17 cellular contexts compared by ENCODE assay signal in genomic region chr10:125124907-125125306, GRCh38. TPM values are rescaled to one million over a fixed set of nuclear protein-coding genes. Genes with fewer than 3 reads are reported as not detected.
DNase-seq lines count a peak whose midpoint lies in the region; TF ChIP-seq lines count a peak whose summit lies in the region.
"Had no signal": no experiment of that assay in that cellular context is flagged by ENCODE, and none has a peak within 500 bp of the region (broad histone marks: within the 10 kb centered on the region; RNA-seq: fewer than 3 reads in every experiment).

No MANE protein-coding gene starts in this region.

- H3K27me3 ChIP-seq in mesenchymal stem cell (ENCODE audit: control insufficient read depth in 1 of 2, insufficient read depth in 1 of 2, low read length in 2 of 2) (no peaks in the 10 kb centered on the region), testis (no peaks in the 10 kb centered on the region), esophagus squamous epithelium (no peaks in the 10 kb centered on the region)
- H3K27me3 ChIP-seq: BLaER1 treated with 17β-estradiol and CSF1 and Interleukin-3, amounts not matched to agents 10 nM and 100 nM; ovary had no signal

- CTCF ChIA-PET in activated naive CD4-positive, alpha-beta T cell treated with anti-CD3 and anti-CD28 coated beads, Interleukin-2, amount 10 ng/mL, durations not matched to agents 7 days and 5 days (lab: Charles Lee) = no interaction called here
- CTCF ChIA-PET in GM10248 (lab: Yijun Ruan, JAX) = no interaction called here

- H3K4me2 ChIP-seq in mesenchymal stem cell (ENCODE audit: low read length, poor library complexity, severe bottlenecking) = no peak overlapping the region

- H3K27ac Mint-ChIP-seq in activated naive CD4-positive, alpha-beta T cell treated with anti-CD3 and anti-CD28 coated beads, Interleukin-2, amount 10 ng/mL, durations not matched to agents 7 days and 5 days = no peak overlapping the region
- H3K27ac Mint-ChIP-seq: T-helper 17 cell had no signal

- no peak overlapping the region for H3K4ac ChIP-seq in mesenchymal stem cell (ENCODE audit: low read depth in 1 of 2, low read length in 2 of 2)

- no peak overlapping the region for H2AK5ac ChIP-seq in mesenchymal stem cell (ENCODE audit: low read length, severe bottlenecking)

- no peak for TF ChIP-seq CTCF in VCaP (conservative IDR thresholded peaks at IDR 0.05)
- no peak for TF ChIP-seq CTCF in testis (IDR thresholded peaks at IDR 0.05)
- TF ChIP-seq CTCF in esophagus squamous epithelium (IDR thresholded peaks at IDR 0.05) = no peak
- TF ChIP-seq CTCF in GM10248 (IDR thresholded peaks at IDR 0.05; ENCODE audit: control extremely low read depth, extremely low read depth, low read depth, missing control alignments) = no peak

- H3K36me3 Mint-ChIP-seq in activated naive CD4-positive, alpha-beta T cell treated with anti-CD3 and anti-CD28 coated beads, Interleukin-2, amount 10 ng/mL, durations not matched to agents 7 days and 5 days = no peaks in the 10 kb centered on the region

- WGBS in mesenchymal stem cell = 97% methylated on average over 10 of the region's 10 CpGs
- 58 to 60% methylated on average over 10 of the region's 10 CpGs for WGBS in testis, 2 donors
- WGBS in esophagus squamous epithelium, 2 donors = 67 to 71% methylated on average over 10 of the region's 10 CpGs

- POLR2A ChIA-PET in GM10248 (lab: Yijun Ruan, JAX) = no interaction called here

- H3K18ac ChIP-seq in mesenchymal stem cell (ENCODE audit: low read depth in 1 of 2, low read length in 2 of 2) = no peak overlapping the region

- TF ChIP-seq POLR2A in testis (IDR thresholded peaks at IDR 0.05) (no peak), esophagus squamous epithelium (IDR thresholded peaks at IDR 0.05) (no peak)

- no peak overlapping the region for H4K91ac ChIP-seq in mesenchymal stem cell (ENCODE audit: low read length)

- H3K4me1 Mint-ChIP-seq in activated naive CD4-positive, alpha-beta T cell treated with anti-CD3 and anti-CD28 coated beads, Interleukin-2, amount 10 ng/mL, durations not matched to agents 7 days and 5 days = no peaks in the 10 kb centered on the region
- H3K4me1 Mint-ChIP-seq: T-helper 17 cell had no signal

- H3K36me3 ChIP-seq in mesenchymal stem cell (ENCODE audit: control insufficient read depth in 1 of 2, insufficient read depth in 2 of 2, low read depth in 1 of 2, low read length in 2 of 2) = peaks cover 32 to 40% of the 10 kb centered on the region in 2 experiments
- H3K36me3 ChIP-seq in testis (ENCODE audit: low read depth, missing control alignments) = no peaks in the 10 kb centered on the region
- peaks cover 0 to 12% (median 0%) of the 10 kb centered on the region in 3 donors for H3K36me3 ChIP-seq in esophagus squamous epithelium
- H3K36me3 ChIP-seq: ovary had no signal

- H4K8ac ChIP-seq in mesenchymal stem cell (ENCODE audit: low read length) = no peak overlapping the region

- intact Hi-C loops in testis (cut with DNase I; ENCODE audit: low total_unique reads) = no loop called here
- intact Hi-C loops in esophagus squamous epithelium (cut with DNase I) = no loop called here

- H3K14ac ChIP-seq in mesenchymal stem cell (ENCODE audit: low read length in 2 of 2) = no peak overlapping the region

- no peak overlapping the region for H2BK5ac ChIP-seq in mesenchymal stem cell (ENCODE audit: low read depth, low read length, poor library complexity, severe bottlenecking)

- peak overlapping the region; percentile 58; the same call in 1 of the 2 replicates for H3K27ac ChIP-seq in VCaP
- H3K27ac ChIP-seq in mesenchymal stem cell (ENCODE audit: low read length, poor library complexity, severe bottlenecking) = no peak overlapping the region
- H3K27ac ChIP-seq in testis = peak overlapping the region; percentile 28 to 86
- H3K27ac ChIP-seq in esophagus squamous epithelium = peak overlapping the region in 1 of 4 donors; percentile 17

- H2BK15ac ChIP-seq in mesenchymal stem cell (ENCODE audit: low read depth, poor library complexity, severe bottlenecking) = no peak overlapping the region

- H3K79me1 ChIP-seq in mesenchymal stem cell (replicated peaks; ENCODE audit: low read length, poor library complexity, severe bottlenecking) = peaks cover 16% of the 10 kb centered on the region

- no peak overlapping the region for H3K4me3 Mint-ChIP-seq in activated naive CD4-positive, alpha-beta T cell treated with anti-CD3 and anti-CD28 coated beads, Interleukin-2, amount 10 ng/mL, durations not matched to agents 7 days and 5 days
- H3K4me3 Mint-ChIP-seq: T-helper 17 cell had no signal

- no peak overlapping the region for H2BK120ac ChIP-seq in mesenchymal stem cell (ENCODE audit: low read depth, low read length)

- DNase-seq in fibroblast of gingiva (ENCODE audit: low read depth) (peak; percentile 34), mesenchymal stem cell (no peak), testis (no peak), esophagus squamous epithelium (lab: John Stamatoyannopoulos, UW) (no peak), kidney tubule cell (ENCODE audit: low spot score) (no peak), GM10248 (ENCODE audit: extremely low spot score) (no peak)
- DNase-seq in activated naive CD4-positive, alpha-beta T cell treated with anti-CD3 and anti-CD28 coated beads, Interleukin-2, amount 10 ng/mL, durations not matched to agents 7 days and 5 days = no peak
- DNase-seq: activated CD4-positive, CD25-positive, alpha-beta regulatory T cell treated with anti-CD3 and anti-CD28 coated beads, Interleukin-2, amount 50 U/mL, for 72 hours; activated CD8-positive, alpha-beta memory T cell treated with anti-CD3 and anti-CD28 coated beads, Interleukin-2, amount 50 U/mL, for 4 hours; activated naive CD4-positive, alpha-beta T cell treated with anti-CD3 and anti-CD28 coated beads, Interleukin-2, amount 50 U/mL, for 16 hours; cerebellar nuclear complex; NCI-H1694; NCI-H524 treated with DMSO at 0.1 percent for 48 hours; T-helper 17 cell had no signal

- no peak overlapping the region for H3K23ac ChIP-seq in mesenchymal stem cell (ENCODE audit: low read length in 2 of 2)

- H3K9ac ChIP-seq in mesenchymal stem cell (ENCODE audit: low read length) = peak overlapping the region; percentile 82
- H3K9ac ChIP-seq: BLaER1 treated with 17β-estradiol and CSF1 and Interleukin-3, amounts not matched to agents 10 nM and 100 nM had no signal

- H3K9me3 ChIP-seq in mesenchymal stem cell (ENCODE audit: control insufficient read depth, low read length) = no peaks in the 10 kb centered on the region
- no peaks in the 10 kb centered on the region for H3K9me3 ChIP-seq in testis
- H3K9me3 ChIP-seq in esophagus squamous epithelium = no peaks in the 10 kb centered on the region
- H3K9me3 ChIP-seq: BLaER1 treated with 17β-estradiol and CSF1 and Interleukin-3, amounts not matched to agents 10 nM and 100 nM; ovary had no signal

- H3K9me3 Mint-ChIP-seq in activated naive CD4-positive, alpha-beta T cell treated with anti-CD3 and anti-CD28 coated beads, Interleukin-2, amount 10 ng/mL, durations not matched to agents 7 days and 5 days = no peaks in the 10 kb centered on the region

- H3K4me3 ChIP-seq in mesenchymal stem cell (ENCODE audit: insufficient read depth in 1 of 2, low read depth in 1 of 2, low read length in 2 of 2) = peak overlapping the region in 1 of 2 experiments; percentile 4
- no peak overlapping the region for H3K4me3 ChIP-seq in testis
- no peak overlapping the region for H3K4me3 ChIP-seq in esophagus squamous epithelium
- H3K4me3 ChIP-seq: BLaER1 treated with 17β-estradiol and CSF1 and Interleukin-3, amounts not matched to agents 10 nM and 100 nM; ovary had no signal

- H3K27me3 Mint-ChIP-seq in activated naive CD4-positive, alpha-beta T cell treated with anti-CD3 and anti-CD28 coated beads, Interleukin-2, amount 10 ng/mL, durations not matched to agents 7 days and 5 days = peaks cover 2% of the 10 kb centered on the region

- H3K4me1 ChIP-seq in mesenchymal stem cell (ENCODE audit: control insufficient read depth, insufficient read depth, low read depth, low read length) = peaks cover 22% of the 10 kb centered on the region
- H3K4me1 ChIP-seq in testis = peaks cover 44% of the 10 kb centered on the region
- H3K4me1 ChIP-seq in esophagus squamous epithelium = peaks cover 20 to 88% (median 40%) of the 10 kb centered on the region in 3 donors

- no peak overlapping the region for H2BK12ac ChIP-seq in mesenchymal stem cell (ENCODE audit: low read length in 2 of 2)

- H2AFZ ChIP-seq in mesenchymal stem cell (ENCODE audit: low read depth, low read length) = no peak overlapping the region

RNA-seq across cellular contexts. Expression of gene CTBP2, which starts 35.5 kb away (rescaled TPM):
- polyA plus RNA-seq in mesenchymal stem cell (2013, experiment 1 of 2) = 58.2 TPM
- 55.7 TPM for polyA plus RNA-seq in mesenchymal stem cell (2013, experiment 2 of 2)
- 10 to 100 TPM; 44.7 to 79.5 TPM for total RNA-seq in testis
- 52.4 TPM for polyA plus RNA-seq in testis (ENCODE audit: insufficient read depth, low read depth, low replicate concordance)
- total RNA-seq in esophagus squamous epithelium = 10 to 100 TPM; 41.8 to 55.9 (median 47.1) TPM
